Comparison of ENCODE assay signal across 1 cellular context in genomic region chr20:24317224-24317623, GRCh38.
TF ChIP-seq lines count a peak whose summit lies in the region.

No MANE protein-coding gene starts in this region.

TF ChIP-seq in IMR-90, 13 proteins besides CTCF, POLR2A, EP300 and RAD21:
- TF ChIP-seq NFE2L2 (IDR thresholded peaks at IDR 0.05; ENCODE audit: low read depth, low read length) (no peak), MAFK (IDR thresholded peaks at IDR 0.05; ENCODE audit: low read depth, low read length) (no peak), MXI1 (IDR thresholded peaks at IDR 0.05; ENCODE audit: borderline replicate concordance, low read depth, low read length) (no peak), FOS (IDR thresholded peaks at IDR 0.05; ENCODE audit: low read depth, low read length) (no peak), RCOR1 (IDR thresholded peaks at IDR 0.05; ENCODE audit: insufficient replicate concordance, low read length) (no peak), MAZ (IDR thresholded peaks at IDR 0.05; ENCODE audit: borderline replicate concordance, low read depth, low read length) (no peak), USF2 (IDR thresholded peaks at IDR 0.05; ENCODE audit: low read depth, low read length) (no peak), RFX5 (IDR thresholded peaks at IDR 0.05; ENCODE audit: low read depth, low read length) (no peak), ELK1 (IDR thresholded peaks at IDR 0.05; ENCODE audit: borderline replicate concordance, low read depth, low read length) (no peak), BHLHE40 (IDR thresholded peaks at IDR 0.05; ENCODE audit: low read depth, low read length) (no peak)
TF ChIP-seq in IMR-90: peak in this region for 0.
